Comparison of ENCODE assay signal across 35 cellular contexts in the genomic region with DNA sequence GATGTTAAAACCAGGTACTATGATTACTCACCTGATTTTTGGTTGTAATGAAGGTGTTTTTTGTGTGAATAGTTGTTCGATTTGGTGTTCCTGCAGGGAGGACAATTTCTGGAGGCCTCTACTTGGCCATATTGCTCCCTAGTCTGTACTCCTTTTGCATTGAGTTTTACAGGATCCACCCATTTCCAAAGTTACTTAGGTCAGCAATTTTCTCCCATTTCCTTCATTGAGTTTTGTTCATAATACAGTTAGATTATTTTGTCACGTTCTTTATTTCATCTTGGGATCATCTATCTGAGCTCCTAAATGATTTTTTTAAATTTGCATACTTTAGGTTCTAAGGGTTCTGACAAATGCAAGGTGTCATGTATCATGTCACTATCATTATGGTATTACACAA.
"Had no signal": no experiment of that assay in that cellular context is flagged by ENCODE, and none has a peak within 500 bp of the region (broad histone marks: within the 10 kb centered on the region; RNA-seq: fewer than 3 reads in every experiment).

No MANE protein-coding gene starts in this region.

- H3K36me3 Mint-ChIP-seq: activated CD4-positive, alpha-beta memory T cell treated with anti-CD3 and anti-CD28 coated beads for 36 hours; activated naive CD4-positive, alpha-beta T cell treated with anti-CD3 and anti-CD28 coated beads, Interleukin-2, amount 10 ng/mL, durations not matched to agents 7 days and 5 days; activated naive CD8-positive, alpha-beta T cell; brain had no signal

- H3K4me3 ChIP-seq: ascending aorta, cardiac muscle cell had no signal

- H3K4me1 Mint-ChIP-seq: activated B cell treated with CpG ODN at 0.5 μM for 24 hours; activated CD4-positive, alpha-beta T cell treated with anti-CD3 and anti-CD28 coated beads, Interleukin-2, amount 10 ng/mL, durations not matched to agents 24 days and 14 days; activated naive CD4-positive, alpha-beta T cell treated with anti-CD3 and anti-CD28 coated beads, Interleukin-2, amount 10 ng/mL, durations not matched to agents 7 days and 5 days; activated naive CD4-positive, alpha-beta T cell treated with anti-CD3 and anti-CD28 coated beads, Interleukin-2, amount 50 U/mL, for 24 hours; activated naive CD8-positive, alpha-beta T cell treated with anti-CD3 and anti-CD28 coated beads, Interleukin-2, amount 50 U/mL, for 24 hours; brain; central memory CD8-positive, alpha-beta T cell had no signal

- H3K27ac ChIP-seq: ascending aorta, cardiac muscle cell, VCaP had no signal

- DNase-seq: activated B cell treated with CpG ODN at 0.5 μM for 24 hours; activated CD4-positive, alpha-beta memory T cell treated with anti-CD3 and anti-CD28 coated beads for 36 hours; activated CD4-positive, alpha-beta T cell treated with anti-CD3 and anti-CD28 coated beads for 4 hours; activated CD4-positive, alpha-beta T cell treated with anti-CD3 and anti-CD28 coated beads, Interleukin-2, amount 10 ng/mL, durations not matched to agents 24 days and 14 days; activated CD4-positive, alpha-beta T cell treated with anti-CD3 and anti-CD28 coated beads, Interleukin-2, amount 50 U/mL, for 1 hour; activated CD4-positive, alpha-beta T cell treated with anti-CD3 and anti-CD28 coated beads, Interleukin-2, amount 50 U/mL, for 4 hours; activated CD4-positive, CD25-positive, alpha-beta regulatory T cell treated with anti-CD3 and anti-CD28 coated beads, Interleukin-2, amount 50 U/mL, for 72 hours; activated CD8-positive, alpha-beta memory T cell treated with anti-CD3 and anti-CD28 coated beads, Interleukin-2, amount 50 U/mL, for 4 hours; activated CD8-positive, alpha-beta T cell treated with anti-CD3 and anti-CD28 coated beads for 36 hours; activated effector memory CD4-positive, alpha-beta T cell treated with Interleukin-2 at 50 U/mL for 16 hours; activated gamma-delta T cell; activated naive CD4-positive, alpha-beta T cell treated with anti-CD3 and anti-CD28 coated beads, Interleukin-2, amount 10 ng/mL, durations not matched to agents 7 days and 5 days; activated naive CD4-positive, alpha-beta T cell treated with Interleukin-2 at 50 U/mL for 16 hours; activated naive CD8-positive, alpha-beta T cell treated with anti-CD3 and anti-CD28 coated beads, Interleukin-2, amount 10 ng/mL, durations not matched to agents 7 days and 5 days; activated naive CD8-positive, alpha-beta T cell treated with anti-CD3 and anti-CD28 coated beads, Interleukin-2, amount 50 U/mL, for 24 hours; activated T-cell treated with anti-CD3 and anti-CD28 coated beads for 4 hours; activated T-cell treated with anti-CD3 and anti-CD28 coated beads, Interleukin-2, amount 50 U/mL, for 1 hour; activated T-cell treated with anti-CD3 and anti-CD28 coated beads, Interleukin-2, amount 50 U/mL, for 48 hours; amygdala; anterior cingulate cortex; caudate nucleus; cerebellar nuclear complex; T-helper 2 cell; T-helper 9 cell had no signal

- H3K4me3 Mint-ChIP-seq: activated B cell treated with CpG ODN at 0.5 μM for 24 hours; activated CD4-positive, alpha-beta memory T cell treated with anti-CD3 and anti-CD28 coated beads for 36 hours; activated CD4-positive, alpha-beta T cell treated with anti-CD3 and anti-CD28 coated beads, Interleukin-2, amount 10 ng/mL, durations not matched to agents 24 days and 14 days; activated CD8-positive, alpha-beta T cell treated with anti-CD3 and anti-CD28 coated beads for 36 hours; activated naive CD4-positive, alpha-beta T cell treated with anti-CD3 and anti-CD28 coated beads, Interleukin-2, amount 10 ng/mL, durations not matched to agents 7 days and 5 days; activated naive CD4-positive, alpha-beta T cell treated with anti-CD3 and anti-CD28 coated beads, Interleukin-2, amount 50 U/mL, for 24 hours; activated naive CD8-positive, alpha-beta T cell; activated naive CD8-positive, alpha-beta T cell treated with anti-CD3 and anti-CD28 coated beads, Interleukin-2, amount 10 ng/mL, durations not matched to agents 7 days and 5 days; activated naive CD8-positive, alpha-beta T cell treated with anti-CD3 and anti-CD28 coated beads, Interleukin-2, amount 50 U/mL, for 24 hours; brain; central memory CD8-positive, alpha-beta T cell; T-helper 1 cell treated with Interleukin-12 subunit alpha and Interleukin-12 subunit beta and Interleukin-4 antibody, amounts not matched to agents 30 μg/mL and 1 μg/mL, for 36 hours; T-helper 2 cell treated with Interferon-gamma antibody and Interleukin-4, amounts not matched to agents 5 μg/mL and 100 μg/mL, for 36 hours had no signal

- FAIRE-seq: TTC549 had no signal

- H3K4me1 ChIP-seq: ascending aorta had no signal

- ATAC-seq: activated CD8-positive, alpha-beta T cell treated with anti-CD3 and anti-CD28 coated beads for 36 hours; activated naive CD8-positive, alpha-beta T cell treated with anti-CD3 and anti-CD28 coated beads, Interleukin-2, amount 50 U/mL, for 24 hours had no signal

- H3K9me3 Mint-ChIP-seq: activated B cell treated with CpG ODN at 0.5 μM for 24 hours; activated CD4-positive, alpha-beta memory T cell treated with anti-CD3 and anti-CD28 coated beads for 36 hours; activated CD4-positive, alpha-beta T cell treated with anti-CD3 and anti-CD28 coated beads, Interleukin-2, amount 10 ng/mL, durations not matched to agents 24 days and 14 days; activated CD8-positive, alpha-beta T cell treated with anti-CD3 and anti-CD28 coated beads for 36 hours; activated naive CD4-positive, alpha-beta T cell treated with anti-CD3 and anti-CD28 coated beads, Interleukin-2, amount 10 ng/mL, durations not matched to agents 7 days and 5 days; activated naive CD8-positive, alpha-beta T cell treated with anti-CD3 and anti-CD28 coated beads, Interleukin-2, amount 10 ng/mL, durations not matched to agents 7 days and 5 days; activated T-helper 2 cell treated with anti-CD3 and anti-CD28 coated beads, Interferon-gamma antibody, Interleukin-2, Interleukin-4, amounts not matched to agents 10 μg/mL and 5 μg/mL and 100 μg/mL, durations not matched to agents 14 hours and 24 hours and 36 hours; central memory CD8-positive, alpha-beta T cell; T-helper 1 cell treated with Interleukin-12 subunit alpha and Interleukin-12 subunit beta and Interleukin-4 antibody, amounts not matched to agents 30 μg/mL and 1 μg/mL, for 36 hours; T-helper 2 cell treated with Interferon-gamma antibody and Interleukin-4, amounts not matched to agents 5 μg/mL and 100 μg/mL, for 36 hours had no signal

- H3K9me3 ChIP-seq: ascending aorta had no signal

- H3K36me3 ChIP-seq: ascending aorta, cardiac muscle cell had no signal

- H3K27me3 ChIP-seq: ascending aorta, cardiac muscle cell had no signal

- H3K27ac Mint-ChIP-seq: activated B cell treated with CpG ODN at 0.5 μM for 24 hours; activated CD4-positive, alpha-beta memory T cell treated with anti-CD3 and anti-CD28 coated beads for 36 hours; activated CD4-positive, alpha-beta T cell treated with anti-CD3 and anti-CD28 coated beads, Interleukin-2, amount 10 ng/mL, durations not matched to agents 24 days and 14 days; activated CD8-positive, alpha-beta T cell treated with anti-CD3 and anti-CD28 coated beads for 36 hours; activated naive CD4-positive, alpha-beta T cell treated with anti-CD3 and anti-CD28 coated beads, Interleukin-2, amount 10 ng/mL, durations not matched to agents 7 days and 5 days; activated naive CD4-positive, alpha-beta T cell treated with anti-CD3 and anti-CD28 coated beads, Interleukin-2, amount 50 U/mL, for 24 hours; activated naive CD8-positive, alpha-beta T cell; activated naive CD8-positive, alpha-beta T cell treated with anti-CD3 and anti-CD28 coated beads, Interleukin-2, amount 10 ng/mL, durations not matched to agents 7 days and 5 days; activated naive CD8-positive, alpha-beta T cell treated with anti-CD3 and anti-CD28 coated beads, Interleukin-2, amount 50 U/mL, for 24 hours; activated T-helper 2 cell treated with anti-CD3 and anti-CD28 coated beads, Interferon-gamma antibody, Interleukin-2, Interleukin-4, amounts not matched to agents 10 μg/mL and 5 μg/mL and 100 μg/mL, durations not matched to agents 14 hours and 24 hours and 36 hours; brain; T-helper 1 cell treated with Interleukin-12 subunit alpha and Interleukin-12 subunit beta and Interleukin-4 antibody, amounts not matched to agents 30 μg/mL and 1 μg/mL, for 36 hours; T-helper 2 cell treated with Interferon-gamma antibody and Interleukin-4, amounts not matched to agents 5 μg/mL and 100 μg/mL, for 36 hours had no signal
